ENCODE assay signal across 17 cellular contexts in genomic region chr6:75449625-75450206, GRCh38. TPM values are rescaled to one million over a fixed set of nuclear protein-coding genes. Genes with fewer than 3 reads are reported as not detected.
DNase-seq lines count a peak whose midpoint lies in the region; ATAC-seq and TF ChIP-seq lines count a peak whose summit lies in the region.
"Had no signal": no experiment of that assay in that cellular context is flagged by ENCODE, and none has a peak within 500 bp of the region (broad histone marks: within the 10 kb centered on the region; RNA-seq: fewer than 3 reads in every experiment).

No MANE protein-coding gene starts in this region.

- WGBS in SK-N-SH (ENCODE audit: low lambda C conversion rate): 35% methylated on average over 5 of the region's 5 CpGs
- WGBS in smooth muscle cell (ENCODE audit: low lambda C conversion rate): 83% methylated on average over 5 of the region's 5 CpGs
- 91% methylated on average over 5 of the region's 5 CpGs for WGBS in right cardiac atrium

- H3K4me3 ChIP-seq in SK-N-SH (ENCODE audit: low read depth in 2 of 2, low read length in 1 of 2) (no peak overlapping the region), fibroblast of mammary gland (ENCODE audit: control insufficient read depth, low read depth, low read length) (no peak overlapping the region), smooth muscle cell (no peak overlapping the region), right cardiac atrium (ENCODE audit: low read length) (no peak overlapping the region)
- H3K4me3 ChIP-seq: esophagus muscularis mucosa, stomach had no signal

- POLR2A ChIA-PET in SK-N-SH (lab: Yijun Ruan, JAX): no interaction called here

- no peak overlapping the region for H3K27ac Mint-ChIP-seq in effector memory CD8-positive, alpha-beta T cell
- H3K27ac Mint-ChIP-seq: activated CD4-positive, alpha-beta memory T cell treated with anti-CD3 and anti-CD28 coated beads for 36 hours; dendritic cell treated with granulocyte-macrophage colony-stimulating factor and Interleukin-4, amounts not matched to agents 40 ng/mL and 50 ng/mL, for 4 days; naive B cell had no signal

- H2AFZ ChIP-seq in SK-N-SH (ENCODE audit: low read depth) (no peak overlapping the region), smooth muscle cell (ENCODE audit: low read depth) (no peak overlapping the region)

- H3K27me3 Mint-ChIP-seq in effector memory CD8-positive, alpha-beta T cell: peaks cover 0 to 11% of the 10 kb centered on the region in 2 donors
- H3K27me3 Mint-ChIP-seq: dendritic cell treated with granulocyte-macrophage colony-stimulating factor and Interleukin-4, amounts not matched to agents 40 ng/mL and 50 ng/mL, for 4 days had no signal

- H4K20me1 ChIP-seq in SK-N-SH (ENCODE audit: insufficient read depth): no peaks in the 10 kb centered on the region
- H4K20me1 ChIP-seq in smooth muscle cell (ENCODE audit: low read depth): no peaks in the 10 kb centered on the region

- CTCF ChIA-PET in SK-N-SH (lab: Yijun Ruan, JAX): no interaction called here

- H3K4me2 ChIP-seq in SK-N-SH: peak overlapping the region; percentile 20; the same call in 1 of the 2 replicates
- peak overlapping the region; percentile 14 for H3K4me2 ChIP-seq in smooth muscle cell

- H3K79me2 ChIP-seq in SK-N-SH (ENCODE audit: insufficient read depth) (no peaks in the 10 kb centered on the region), smooth muscle cell (ENCODE audit: low read depth) (no peaks in the 10 kb centered on the region)

- H3K27me3 ChIP-seq in SK-N-SH (ENCODE audit: insufficient read depth) (no peaks in the 10 kb centered on the region), smooth muscle cell (ENCODE audit: low read depth) (no peaks in the 10 kb centered on the region), right cardiac atrium (ENCODE audit: control insufficient read depth, insufficient read depth) (no peaks in the 10 kb centered on the region)
- H3K27me3 ChIP-seq: esophagus muscularis mucosa, stomach had no signal

- no peaks in the 10 kb centered on the region for H3K9me3 ChIP-seq in SK-N-SH
- H3K9me3 ChIP-seq in smooth muscle cell (replicated peaks; ENCODE audit: low read depth): no peaks in the 10 kb centered on the region
- H3K9me3 ChIP-seq in right cardiac atrium (ENCODE audit: control insufficient read depth, low read length): no peaks in the 10 kb centered on the region
- H3K9me3 ChIP-seq: esophagus muscularis mucosa, stomach had no signal

- ATAC-seq in right cardiac atrium: no peak
- ATAC-seq in effector memory CD8-positive, alpha-beta T cell (replicated peaks): no peak
- ATAC-seq: left ventricle myocardium superior had no signal

- H3F3A ChIP-seq in SK-N-SH (replicated peaks; ENCODE audit: insufficient read depth) (peaks cover 14% of the 10 kb centered on the region), smooth muscle cell (ENCODE audit: low read depth) (no peaks in the 10 kb centered on the region)

- H3K4me1 ChIP-seq in SK-N-SH (ENCODE audit: control insufficient read depth in 1 of 2, insufficient read depth in 2 of 2, low read depth in 1 of 2, low read length in 1 of 2) (no peaks in the 10 kb centered on the region), smooth muscle cell (ENCODE audit: low read depth) (no peaks in the 10 kb centered on the region), right cardiac atrium (ENCODE audit: control insufficient read depth, insufficient read depth, low read length) (peaks cover 2% of the 10 kb centered on the region)

- H3K9ac ChIP-seq in SK-N-SH (no peak overlapping the region), smooth muscle cell (ENCODE audit: low read depth) (no peak overlapping the region)

- intact Hi-C loops in right cardiac atrium (cut with DNase I): no loop called here

- no peaks in the 10 kb centered on the region for H3K4me1 Mint-ChIP-seq in effector memory CD8-positive, alpha-beta T cell (ENCODE audit: low read depth in 2 of 2)
- H3K4me1 Mint-ChIP-seq: naive B cell had no signal

- no peaks in the 10 kb centered on the region for H3K9me2 ChIP-seq in SK-N-SH

- DNase-seq in ELR (ENCODE audit: low read depth) (peak; percentile 66), SK-N-SH (no peak), fibroblast of mammary gland (ENCODE audit: low read depth) (peak; percentile 44), smooth muscle cell (lab: John Stamatoyannopoulos, UW; ENCODE audit: unreplicated experiment) (no peak), right cardiac atrium (no peak), putamen (ENCODE audit: low spot score) (no peak)
- DNase-seq in effector memory CD8-positive, alpha-beta T cell: no peak
- DNase-seq: activated CD4-positive, alpha-beta memory T cell treated with anti-CD3 and anti-CD28 coated beads for 36 hours; anterior cingulate cortex; Karpas-422; left ventricle myocardium superior; naive B cell; NCI-H1436 treated with DMSO at 0.1 percent for 48 hours; stomach had no signal

- TF ChIP-seq CTCF in SK-N-SH (IDR thresholded peaks at IDR 0.05) (no peak), fibroblast of mammary gland (conservative IDR thresholded peaks at IDR 0.05; ENCODE audit: control insufficient read depth, insufficient read depth, low read depth, low read length) (no peak), smooth muscle cell (IDR thresholded peaks at IDR 0.05; ENCODE audit: borderline replicate concordance, insufficient read depth, poor library complexity, severe bottlenecking) (no peak)

- no peaks in the 10 kb centered on the region for H3K36me3 ChIP-seq in SK-N-SH (replicated peaks in 1 of 2; ENCODE audit: control insufficient read depth in 1 of 2, insufficient read depth in 2 of 2, low read length in 1 of 2)
- H3K36me3 ChIP-seq in smooth muscle cell (ENCODE audit: low read depth): no peaks in the 10 kb centered on the region
- H3K36me3 ChIP-seq: stomach had no signal

- H3K27ac ChIP-seq in SK-N-SH (ENCODE audit: low read depth in 2 of 2, low read length in 1 of 2): peak overlapping the region in 1 of 2 experiments; percentile 55; a peak in 2 of 4 replicates
- H3K27ac ChIP-seq in smooth muscle cell (ENCODE audit: low read depth): peak overlapping the region; percentile 8
- no peak overlapping the region for H3K27ac ChIP-seq in right cardiac atrium (ENCODE audit: low read length)
- H3K27ac ChIP-seq: stomach had no signal

- no peaks in the 10 kb centered on the region for H3K9me3 Mint-ChIP-seq in effector memory CD8-positive, alpha-beta T cell
- H3K9me3 Mint-ChIP-seq: activated CD4-positive, alpha-beta memory T cell treated with anti-CD3 and anti-CD28 coated beads for 36 hours; dendritic cell treated with granulocyte-macrophage colony-stimulating factor and Interleukin-4, amounts not matched to agents 40 ng/mL and 50 ng/mL, for 4 days had no signal

- TF ChIP-seq EP300 in SK-N-SH (IDR thresholded peaks at IDR 0.05; ENCODE audit: borderline replicate concordance in 1 of 2, low read depth in 1 of 2, low read length in 1 of 2): peak in 1 of 2 experiments; percentile 69; a peak in 2 of 4 replicates

- no peak for TF ChIP-seq RAD21 in SK-N-SH (IDR thresholded peaks at IDR 0.05; ENCODE audit: low read length)

- no peak overlapping the region for H3K4me3 Mint-ChIP-seq in effector memory CD8-positive, alpha-beta T cell
- H3K4me3 Mint-ChIP-seq: activated CD4-positive, alpha-beta memory T cell treated with anti-CD3 and anti-CD28 coated beads for 36 hours; CD14-positive monocyte; dendritic cell treated with granulocyte-macrophage colony-stimulating factor and Interleukin-4, amounts not matched to agents 40 ng/mL and 50 ng/mL, for 4 days; naive B cell had no signal

- no peaks in the 10 kb centered on the region for H3K36me3 Mint-ChIP-seq in effector memory CD8-positive, alpha-beta T cell (ENCODE audit: insufficient read depth)
- H3K36me3 Mint-ChIP-seq: activated CD4-positive, alpha-beta memory T cell treated with anti-CD3 and anti-CD28 coated beads for 36 hours; CD14-positive monocyte; naive B cell had no signal

TF ChIP-seq in SK-N-SH, 30 proteins besides CTCF, POLR2A, EP300 and RAD21 (continues in another document):
- TF ChIP-seq EZH2phosphoT487 (IDR thresholded peaks at IDR 0.05; ENCODE audit: borderline replicate concordance, low read depth): no peak
- TF ChIP-seq ELF1 (IDR thresholded peaks at IDR 0.05): no peak
- TF ChIP-seq JUND (IDR thresholded peaks at IDR 0.05): peak; percentile 84
- TF ChIP-seq POLR2AphosphoS5 (IDR thresholded peaks at IDR 0.05; ENCODE audit: low read depth, low read length): peak; percentile 37; the same call in 1 of the 2 replicates
- TF ChIP-seq TCF12 (IDR thresholded peaks at IDR 0.05): peak; percentile 70
- peak; percentile 44; the same call in 1 of the 2 replicates for TF ChIP-seq MEF2A (IDR thresholded peaks at IDR 0.05; ENCODE audit: borderline replicate concordance, low read depth)
- peak; percentile 51; the same call in 1 of the 2 replicates for TF ChIP-seq TEAD4 (IDR thresholded peaks at IDR 0.05; ENCODE audit: borderline replicate concordance, insufficient read depth)
- TF ChIP-seq YY1 (IDR thresholded peaks at IDR 0.05; ENCODE audit: low read depth): no peak
- TF ChIP-seq, protein P1, sequence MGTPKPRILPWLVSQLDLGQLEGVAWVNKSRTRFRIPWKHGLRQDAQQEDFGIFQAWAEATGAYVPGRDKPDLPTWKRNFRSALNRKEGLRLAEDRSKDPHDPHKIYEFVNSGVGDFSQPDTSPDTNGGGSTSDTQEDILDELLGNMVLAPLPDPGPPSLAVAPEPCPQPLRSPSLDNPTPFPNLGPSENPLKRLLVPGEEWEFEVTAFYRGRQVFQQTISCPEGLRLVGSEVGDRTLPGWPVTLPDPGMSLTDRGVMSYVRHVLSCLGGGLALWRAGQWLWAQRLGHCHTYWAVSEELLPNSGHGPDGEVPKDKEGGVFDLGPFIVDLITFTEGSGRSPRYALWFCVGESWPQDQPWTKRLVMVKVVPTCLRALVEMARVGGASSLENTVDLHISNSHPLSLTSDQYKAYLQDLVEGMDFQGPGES (IDR thresholded peaks at IDR 0.05; ENCODE audit: low read depth, low read length): no peak
- TF ChIP-seq NRF1 (IDR thresholded peaks at IDR 0.05; ENCODE audit: low read depth, low read length): no peak
- TF ChIP-seq FOXM1 (IDR thresholded peaks at IDR 0.05; ENCODE audit: low read depth): peak; percentile 46; the same call in 1 of the 2 replicates
- no peak for TF ChIP-seq TAF1 (IDR thresholded peaks at IDR 0.05; ENCODE audit: borderline replicate concordance, low read depth, low read length)
- TF ChIP-seq FOXJ3 (CRISPR knock-in tag; IDR thresholded peaks at IDR 0.05): no peak

RNA-seq across cellular contexts. Expression of gene FILIP1, which starts 43.9 kb away (rescaled TPM):
- 0.03 TPM in 2 replicates for polyA plus RNA-seq in SK-N-SH (2012; rRNA removed)
- 0.03 and 0.05 TPM in 2 replicates for polyA plus RNA-seq in SK-N-SH (2012; cell fraction: cytosol; rRNA removed)
- polyA plus RNA-seq in SK-N-SH (2012; cell fraction: nucleus; rRNA removed): 0.06 and 0.07 TPM in 2 replicates
- 3.5 and 4.4 TPM in 2 replicates for total RNA-seq in smooth muscle cell
- polyA plus RNA-seq in smooth muscle cell: 2.1 and 3.0 TPM in 2 replicates
- 100 to 1,000 TPM; 110 to 131 (median 118) TPM for total RNA-seq in right cardiac atrium
- 39.1 TPM for polyA plus RNA-seq in right cardiac atrium
- total RNA-seq: activated CD4-positive, alpha-beta memory T cell treated with anti-CD3 and anti-CD28 coated beads for 36 hours had no signal
- polyA plus RNA-seq: CD14-positive monocyte had no signal

Comparison
In these comparisons a context has a peak if more than half of its experiments do, and no peak if none do; other contexts are left out.
1. DNase-seq: peak in ELR (single experiment) and fibroblast of mammary gland (single experiment); none in SK-N-SH (single experiment), smooth muscle cell (single experiment), right cardiac atrium (0 of 3), putamen (single experiment) and effector memory CD8-positive, alpha-beta T cell (0 of 3).
2. RNA of gene FILIP1, which starts 43.9 kb away (polyA plus RNA-seq): 39.1 TPM in right cardiac atrium (single experiment); 2.1 to 3.0 TPM in smooth muscle cell and 0.03 to 0.07 TPM in SK-N-SH; every median in the first group is over 10 times any median in the second.